Comparison of ENCODE assay signal across 21 cellular contexts in genomic region chr5:15267966-15268365, GRCh38.
"Had no signal": no experiment of that assay in that cellular context is flagged by ENCODE, and none has a peak within 500 bp of the region (broad histone marks: within the 10 kb centered on the region; RNA-seq: fewer than 3 reads in every experiment).

No MANE protein-coding gene starts in this region.

- H3K27ac Mint-ChIP-seq: dendritic cell treated with granulocyte-macrophage colony-stimulating factor and Interleukin-4, amounts not matched to agents 40 ng/mL and 50 ng/mL, for 4 days; effector memory CD8-positive, alpha-beta T cell; naive B cell; nephron; stimulated activated memory B cell treated with anti-CD40 and anti-IgM and Interleukin-4, amounts not matched to agents 10 μg/mL and 1 μg/mL and 100 μg/mL, for 72 hours; stimulated activated naive CD8-positive, alpha-beta T cell treated with anti-CD3 and anti-CD28 coated beads, Interleukin-15, Interleukin-2, amounts not matched to agents 100 ng/mL and 50 ng/mL, for 24 hours had no signal

- H3K4me3 Mint-ChIP-seq: dendritic cell treated with granulocyte-macrophage colony-stimulating factor and Interleukin-4, amounts not matched to agents 40 ng/mL and 50 ng/mL, for 4 days; effector memory CD8-positive, alpha-beta T cell; naive B cell; nephron; stimulated activated memory B cell treated with anti-CD40 and anti-IgM and Interleukin-4, amounts not matched to agents 10 μg/mL and 1 μg/mL and 100 μg/mL, for 72 hours; stimulated activated naive CD8-positive, alpha-beta T cell treated with anti-CD3 and anti-CD28 coated beads, Interleukin-15, Interleukin-2, amounts not matched to agents 100 ng/mL and 50 ng/mL, for 24 hours had no signal

- H3K36me3 ChIP-seq: esophagus squamous epithelium, prostate gland, right lobe of liver, transverse colon had no signal

- H3K9me3 ChIP-seq: prostate gland, right lobe of liver had no signal

- H3K79me2 ChIP-seq: hepatocyte, parathyroid adenoma had no signal

- H3K4me3 ChIP-seq: esophagus squamous epithelium, hepatocyte, lung, prostate gland, right lobe of liver, transverse colon had no signal

- DNase-seq: effector memory CD8-positive, alpha-beta T cell; esophagus squamous epithelium; foreskin fibroblast; head of caudate nucleus; left colon; left ventricle myocardium superior; mesenchymal stem cell; naive B cell; occipital lobe; retina; right lobe of liver; stimulated activated CD4-positive, alpha-beta T cell treated with anti-CD3 and anti-CD28 coated beads, Interleukin-4, amount 100 ng/mL, for 24 hours; transverse colon had no signal

- H3K27me3 Mint-ChIP-seq: dendritic cell treated with granulocyte-macrophage colony-stimulating factor and Interleukin-4, amounts not matched to agents 40 ng/mL and 50 ng/mL, for 4 days; effector memory CD8-positive, alpha-beta T cell; naive B cell; stimulated activated memory B cell treated with anti-CD40 and anti-IgM and Interleukin-4, amounts not matched to agents 10 μg/mL and 1 μg/mL and 100 μg/mL, for 72 hours; stimulated activated naive CD8-positive, alpha-beta T cell treated with anti-CD3 and anti-CD28 coated beads, Interleukin-15, Interleukin-2, amounts not matched to agents 100 ng/mL and 50 ng/mL, for 24 hours had no signal

- H3K36me3 Mint-ChIP-seq: naive B cell; stimulated activated memory B cell treated with anti-CD40 and anti-IgM and Interleukin-4, amounts not matched to agents 10 μg/mL and 1 μg/mL and 100 μg/mL, for 72 hours had no signal

- H3K27me3 ChIP-seq: esophagus squamous epithelium, hepatocyte, right lobe of liver, transverse colon had no signal

- H2AFZ ChIP-seq: hepatocyte, parathyroid adenoma had no signal

- H3K27ac ChIP-seq: esophagus squamous epithelium, hepatocyte, parathyroid adenoma, prostate gland, right lobe of liver, transverse colon had no signal

- H3K4me1 ChIP-seq: esophagus squamous epithelium, parathyroid adenoma, prostate gland, right lobe of liver, transverse colon had no signal

- H3K4me1 Mint-ChIP-seq: naive B cell; stimulated activated memory B cell treated with anti-CD40 and anti-IgM and Interleukin-4, amounts not matched to agents 10 μg/mL and 1 μg/mL and 100 μg/mL, for 72 hours had no signal

- H3K4me2 ChIP-seq: hepatocyte had no signal
